38 cellular contexts compared by ENCODE assay signal in the genomic region with DNA sequence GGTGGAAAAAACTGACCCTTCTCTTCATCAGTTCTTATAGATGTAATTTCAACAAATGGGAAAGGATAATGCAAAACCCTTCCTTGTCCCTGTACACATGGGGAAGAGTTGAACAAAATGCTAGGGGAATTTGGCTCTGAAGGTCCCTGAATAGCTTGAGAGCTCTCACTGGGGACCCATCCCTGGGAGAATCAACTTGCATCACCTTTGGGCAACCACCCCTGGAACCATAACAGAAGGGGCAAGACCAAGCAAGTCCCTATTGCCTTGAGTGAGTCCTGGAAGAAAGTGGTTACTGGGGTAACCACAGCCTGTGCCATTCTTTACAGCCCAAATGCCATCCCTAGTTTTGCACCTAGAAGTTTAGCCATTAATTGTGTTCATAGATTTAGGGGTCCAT.
"Had no signal": no experiment of that assay in that cellular context is flagged by ENCODE, and none has a peak within 500 bp of the region (broad histone marks: within the 10 kb centered on the region; RNA-seq: fewer than 3 reads in every experiment).

No MANE protein-coding gene starts in this region.

- ATAC-seq: activated CD8-positive, alpha-beta memory T cell treated with anti-CD3 and anti-CD28 coated beads, Interleukin-2, amount 10 ng/mL, durations not matched to agents 7 days and 5 days; activated naive CD8-positive, alpha-beta T cell treated with anti-CD3 and anti-CD28 coated beads, Interleukin-2, amount 50 U/mL, for 24 hours; Right ventricle myocardium inferior; SK-N-SH treated with all-trans-retinoic acid at 6 μM for 48 hours; T-cell had no signal

- H3K4me1 Mint-ChIP-seq: brain; central memory CD8-positive, alpha-beta T cell had no signal

- H3K27me3 ChIP-seq: cardiac muscle cell had no signal

- H3K27me3 Mint-ChIP-seq: activated B cell treated with CpG ODN at 0.5 μM for 24 hours; activated CD4-positive, alpha-beta memory T cell treated with anti-CD3 and anti-CD28 coated beads, Interleukin-2, amount 10 ng/mL, durations not matched to agents 7 days and 5 days; activated CD8-positive, alpha-beta memory T cell treated with anti-CD3 and anti-CD28 coated beads, Interleukin-2, amount 10 ng/mL, durations not matched to agents 7 days and 5 days; activated naive CD4-positive, alpha-beta T cell treated with anti-CD3 and anti-CD28 coated beads, Interleukin-2, amount 10 ng/mL, durations not matched to agents 7 days and 5 days; activated naive CD8-positive, alpha-beta T cell; activated naive CD8-positive, alpha-beta T cell treated with anti-CD3 and anti-CD28 coated beads, Interleukin-2, amount 50 U/mL, for 24 hours; brain; central memory CD8-positive, alpha-beta T cell; T-cell had no signal

- DNase-seq: activated B cell treated with CpG ODN at 0.5 μM for 24 hours; activated CD4-positive, alpha-beta memory T cell treated with anti-CD3 and anti-CD28 coated beads, Interleukin-2, amount 10 ng/mL, durations not matched to agents 7 days and 5 days; activated CD4-positive, alpha-beta T cell treated with anti-CD3 and anti-CD28 coated beads for 48 hours; activated CD4-positive, CD25-positive, alpha-beta regulatory T cell treated with anti-CD3 and anti-CD28 coated beads, Interleukin-2, amount 50 U/mL, for 72 hours; activated CD8-positive, alpha-beta memory T cell treated with anti-CD3 and anti-CD28 coated beads for 24 hours; activated CD8-positive, alpha-beta memory T cell treated with anti-CD3 and anti-CD28 coated beads, Interleukin-2, amount 10 ng/mL, durations not matched to agents 7 days and 5 days; activated CD8-positive, alpha-beta memory T cell treated with anti-CD3 and anti-CD28 coated beads, Interleukin-2, amount 50 U/mL, for 48 hours; activated effector memory CD4-positive, alpha-beta T cell treated with Interleukin-2 at 50 U/mL for 16 hours; activated naive CD4-positive, alpha-beta T cell treated with anti-CD3 and anti-CD28 coated beads, Interleukin-2, amount 10 ng/mL, durations not matched to agents 7 days and 5 days; activated naive CD8-positive, alpha-beta T cell treated with anti-CD3 and anti-CD28 coated beads, Interleukin-2, amount 50 U/mL, for 24 hours; activated T-cell treated with anti-CD3 and anti-CD28 coated beads, Interleukin-2, amount 50 U/mL, for 48 hours; anterior cingulate cortex; Karpas-422; MM.1S; MV-4-11; NCI-H1092; NCI-H1417; NCI-H146; NCI-H187; NCI-H2029 treated with DMSO at 0.1 percent for 48 hours; NCI-H2107; NCI-H510A; NCI-H526; NCI-H748 treated with DMSO at 0.1 percent for 48 hours; NK-92 treated with Interleukin-12 subunit alpha and Interleukin-12 subunit beta, amount 100 ng/mL, for 24 hours; PC-9; SIG-M5; T-cell; T-helper 2 cell; T-helper 9 cell had no signal

- H3K27ac ChIP-seq: cardiac muscle cell, PC-9, RWPE1, VCaP had no signal

- H3K4me3 ChIP-seq: cardiac muscle cell, PC-9 had no signal

- H2AFZ ChIP-seq: PC-9 had no signal

- H3K4me3 Mint-ChIP-seq: activated B cell treated with CpG ODN at 0.5 μM for 24 hours; activated CD4-positive, alpha-beta memory T cell treated with anti-CD3 and anti-CD28 coated beads, Interleukin-2, amount 10 ng/mL, durations not matched to agents 7 days and 5 days; activated CD8-positive, alpha-beta memory T cell treated with anti-CD3 and anti-CD28 coated beads, Interleukin-2, amount 10 ng/mL, durations not matched to agents 7 days and 5 days; activated naive CD4-positive, alpha-beta T cell treated with anti-CD3 and anti-CD28 coated beads, Interleukin-2, amount 10 ng/mL, durations not matched to agents 7 days and 5 days; activated naive CD8-positive, alpha-beta T cell; activated naive CD8-positive, alpha-beta T cell treated with anti-CD3 and anti-CD28 coated beads, Interleukin-2, amount 50 U/mL, for 24 hours; brain; central memory CD8-positive, alpha-beta T cell; T-cell had no signal

- H3K27ac Mint-ChIP-seq: activated B cell treated with CpG ODN at 0.5 μM for 24 hours; activated CD4-positive, alpha-beta memory T cell treated with anti-CD3 and anti-CD28 coated beads, Interleukin-2, amount 10 ng/mL, durations not matched to agents 7 days and 5 days; activated CD8-positive, alpha-beta memory T cell treated with anti-CD3 and anti-CD28 coated beads, Interleukin-2, amount 10 ng/mL, durations not matched to agents 7 days and 5 days; activated naive CD4-positive, alpha-beta T cell treated with anti-CD3 and anti-CD28 coated beads, Interleukin-2, amount 10 ng/mL, durations not matched to agents 7 days and 5 days; activated naive CD8-positive, alpha-beta T cell; activated naive CD8-positive, alpha-beta T cell treated with anti-CD3 and anti-CD28 coated beads, Interleukin-2, amount 50 U/mL, for 24 hours; brain; T-cell had no signal

- H3K4me2 ChIP-seq: PC-9 had no signal

- H3K36me3 ChIP-seq: cardiac muscle cell had no signal
